In the genomic region with DNA sequence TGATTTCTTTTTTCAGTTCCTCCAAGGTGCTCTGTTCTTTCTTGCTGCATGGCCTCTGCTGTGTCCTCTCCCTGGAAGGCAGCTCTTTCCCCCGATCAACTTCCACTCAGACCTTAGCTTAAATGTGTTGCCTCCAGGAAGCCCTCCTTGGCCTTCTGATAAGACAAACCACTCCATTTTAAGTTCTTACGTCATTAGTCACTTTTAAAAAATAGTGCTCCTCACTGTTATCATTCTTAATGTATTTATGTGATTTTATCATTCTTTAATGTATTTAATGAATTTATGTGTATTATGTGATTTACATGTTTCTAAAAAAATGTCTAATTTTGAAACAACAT, we compare ENCODE assay signal across 16 cellular contexts. TPM values are rescaled to one million over a fixed set of nuclear protein-coding genes. Genes with fewer than 3 reads are reported as not detected.
DNase-seq lines count a peak whose midpoint lies in the region; ATAC-seq and TF ChIP-seq lines count a peak whose summit lies in the region.
"Had no signal": no experiment of that assay in that cellular context is flagged by ENCODE, and none has a peak within 500 bp of the region (broad histone marks: within the 10 kb centered on the region; RNA-seq: fewer than 3 reads in every experiment).

No MANE protein-coding gene starts in this region.

- no peaks in the 10 kb centered on the region for H3K9me2 ChIP-seq in HCT116 (ENCODE audit: insufficient read depth)

- no peaks in the 10 kb centered on the region for H3K36me3 ChIP-seq in HCT116 (ENCODE audit: control insufficient read depth in 1 of 2, insufficient read depth in 2 of 2, low read length in 2 of 2)
- H3K36me3 ChIP-seq in adrenal gland (replicated peaks in 1 of 2), result no peaks in the 10 kb centered on the region
- H3K36me3 ChIP-seq in transverse colon, result no peaks in the 10 kb centered on the region

- H3K9me3 ChIP-seq in HCT116 (ENCODE audit: control insufficient read depth in 1 of 2, insufficient read depth in 1 of 2, low read depth in 1 of 2, low read length in 2 of 2) (no peaks in the 10 kb centered on the region), adrenal gland (replicated peaks in 1 of 3) (no peaks in the 10 kb centered on the region), transverse colon (no peaks in the 10 kb centered on the region)
- H3K9me3 ChIP-seq: mucosa of descending colon had no signal

- peak overlapping the region; percentile 9 for H2AFZ ChIP-seq in HCT116 (ENCODE audit: low read depth, low read length, poor library complexity, severe bottlenecking)

- no peak for TF ChIP-seq EP300 in transverse colon (IDR thresholded peaks at IDR 0.05; ENCODE audit: low read depth)

- H3K27ac ChIP-seq in HCT116 (ENCODE audit: low read depth, low read length) (no peak overlapping the region), adrenal gland (peak overlapping the region; percentile 8 to 83 (median 59)), transverse colon (peak overlapping the region; percentile 38 to 66 (median 58))

- H3K4me2 ChIP-seq in HCT116 (ENCODE audit: low read length), result no peak overlapping the region

- H3K4me3 Mint-ChIP-seq in nephron, result peak overlapping the region in 1 of 3 experiments; percentile 26
- H3K4me3 Mint-ChIP-seq: central memory CD8-positive, alpha-beta T cell; T-cell had no signal

- RAD21 ChIA-PET in HCT116 (lab: Charles Lee; ENCODE audit: low non-redundant PET in 1 of 2, low total read pairs in 2 of 2, uncharacterized antibody in 2 of 2, unreplicated experiment in 2 of 2), result no interaction called here

- peak overlapping the region; percentile 65 to 91 (median 78) for H3K27ac Mint-ChIP-seq in nephron

- H3K4me3 ChIP-seq in HCT116 (replicated peaks in 1 of 2; ENCODE audit: low read depth in 1 of 2, low read length in 2 of 2), result no peak overlapping the region
- H3K4me3 ChIP-seq in adrenal gland, result no peak overlapping the region
- H3K4me3 ChIP-seq in transverse colon, result no peak overlapping the region
- H3K4me3 ChIP-seq: mucosa of descending colon had no signal

- intact Hi-C loops in HCT116 (cut with micrococcal nuclease) (no loop called here), adrenal gland (cut with DNase I) (no loop called here), transverse colon (cut with DNase I; ENCODE audit: low total_unique reads) (loop anchor here (5.0 kb wide), 1 partner anchor 120 kb away; no protein-coding TSS in a partner anchor)

- 16 to 23% (median 20%) methylated on average over 2 of the region's 2 CpGs for WGBS in adrenal gland, 4 donors
- 57 to 71% methylated on average over 2 of the region's 2 CpGs for WGBS in transverse colon (ENCODE audit: low coverage in 1 of 2), 2 donors

- H3K4me1 ChIP-seq in HCT116 (ENCODE audit: control insufficient read depth in 1 of 2, insufficient read depth in 2 of 2, low read length in 2 of 2), result no peaks in the 10 kb centered on the region
- peaks cover 11 to 20% of the 10 kb centered on the region in 2 donors for H3K4me1 ChIP-seq in adrenal gland (replicated peaks in 1 of 2)
- peaks cover 5 to 20% (median 8%) of the 10 kb centered on the region in 4 donors for H3K4me1 ChIP-seq in transverse colon

- H3K79me2 ChIP-seq in HCT116 (ENCODE audit: insufficient read depth, low read length), result no peaks in the 10 kb centered on the region

- CTCF ChIA-PET in HCT116 (lab: Charles Lee), result interaction anchor here (1.3 to 1.4 kb wide), 5 partner anchors 10 to 258 kb away, joined by 4 to 8 read pairs (median 5); no protein-coding TSS in a partner anchor

- BruUV-seq in HCT116 (replicated peaks; lab: Mats Ljungman, UMichigan), result no TSS peak

- TF ChIP-seq POLR2A in HCT116 (IDR thresholded peaks at IDR 0.05; ENCODE audit: borderline replicate concordance, extremely low read depth, insufficient read depth, insufficient read length) (no peak), adrenal gland (IDR thresholded peaks at IDR 0.05) (no peak), transverse colon (IDR thresholded peaks at IDR 0.05) (no peak)

- no peaks in the 10 kb centered on the region for H4K20me1 ChIP-seq in HCT116 (ENCODE audit: insufficient read depth)

- no peak overlapping the region for H3K9ac ChIP-seq in HCT116 (ENCODE audit: low read length)

- no peak for ATAC-seq in HCT116
- ATAC-seq: activated CD4-positive, CD25-positive, alpha-beta regulatory T cell treated with anti-CD3 and anti-CD28 coated beads, Interleukin-2, amount 50 U/mL, for 24 hours had no signal

- H3K27me3 Mint-ChIP-seq in nephron (ENCODE audit: low read depth), result no peaks in the 10 kb centered on the region
- H3K27me3 Mint-ChIP-seq: central memory CD8-positive, alpha-beta T cell had no signal

- TF ChIP-seq CTCF in HCT116 (IDR thresholded peaks at IDR 0.05 in 2 of 3, conservative IDR thresholded peaks at IDR 0.05 in 1 of 3; ENCODE audit: borderline replicate concordance in 1 of 3, insufficient read depth in 1 of 3, low read depth in 2 of 3, low read length in 2 of 3) (no peak), adrenal gland (IDR thresholded peaks at IDR 0.05) (no peak), nephron (IDR thresholded peaks at IDR 0.05; ENCODE audit: unreplicated experiment in 3 of 3) (no peak), transverse colon (IDR thresholded peaks at IDR 0.05) (no peak)

- peaks cover 29% of the 10 kb centered on the region for H3K4me1 Mint-ChIP-seq in nephron

- no peaks in the 10 kb centered on the region for H3K9me3 Mint-ChIP-seq in nephron
- H3K9me3 Mint-ChIP-seq: activated naive CD8-positive, alpha-beta T cell treated with anti-CD3 and anti-CD28 coated beads, Interleukin-2, amount 10 ng/mL, durations not matched to agents 7 days and 5 days; central memory CD8-positive, alpha-beta T cell; T-cell had no signal

- H3K27me3 ChIP-seq in HCT116 (ENCODE audit: insufficient read depth, low read length), result no peaks in the 10 kb centered on the region
- H3K27me3 ChIP-seq in adrenal gland, result no peaks in the 10 kb centered on the region
- no peaks in the 10 kb centered on the region for H3K27me3 ChIP-seq in transverse colon

- H3K36me3 Mint-ChIP-seq in nephron (ENCODE audit: low read depth), result no peaks in the 10 kb centered on the region
- H3K36me3 Mint-ChIP-seq: activated naive CD8-positive, alpha-beta T cell treated with anti-CD3 and anti-CD28 coated beads, Interleukin-2, amount 10 ng/mL, durations not matched to agents 7 days and 5 days; T-cell had no signal

- DNase-seq in HCT116 (ENCODE audit: low read depth, low spot score), result no peak
- DNase-seq in adrenal gland, result no peak
- no peak for DNase-seq in transverse colon
- DNase-seq in AML-193 (lab: John Stamatoyannopoulos, UW), result no peak
- no peak for DNase-seq in ACHN
- no peak for DNase-seq in KG1 (lab: John Stamatoyannopoulos, UW)
- DNase-seq in activated naive CD4-positive, alpha-beta T cell treated with Interleukin-2 at 50 U/mL for 16 hours, result no peak
- DNase-seq: activated naive CD8-positive, alpha-beta T cell treated with anti-CD3 and anti-CD28 coated beads, Interleukin-2, amount 10 ng/mL, durations not matched to agents 7 days and 5 days; kidney; NCI-H1105 treated with DMSO at 0.1 percent for 48 hours had no signal

- no peak for TF ChIP-seq RAD21 in HCT116 (IDR thresholded peaks at IDR 0.05; ENCODE audit: low read depth)

- in situ Hi-C loops in transverse colon (cut with MboI; ENCODE audit: low pct_ligation_motif_present in 1 of 4, low pct_unique_long_range_greater_than_20kb in 1 of 4, low sequenced_read_pairs in 3 of 4), result loop anchor here in 3 of 4 donors (5.0 to 10.0 kb wide), 3 partner anchors 105 to 258 kb away; no protein-coding TSS in a partner anchor
- in situ Hi-C loops in ACHN (cut with HindIII; ENCODE audit: low pct_ligation_motif_present, low pct_unique_long_range_greater_than_20kb, low sequenced_read_pairs), result no loop called here

- POLR2A ChIA-PET in HCT116 (lab: Charles Lee), result no interaction called here

TF ChIP-seq in HCT116, 20 proteins besides CTCF, POLR2A, EP300 and RAD21 (continues in another document):
- no peak for TF ChIP-seq POLR2AphosphoS5 (IDR thresholded peaks at IDR 0.05; ENCODE audit: low read depth, low read length)
- TF ChIP-seq EZH2 (IDR thresholded peaks at IDR 0.05), result no peak
- TF ChIP-seq SRF (IDR thresholded peaks at IDR 0.05; ENCODE audit: low read depth), result no peak
- TF ChIP-seq, protein P1, sequence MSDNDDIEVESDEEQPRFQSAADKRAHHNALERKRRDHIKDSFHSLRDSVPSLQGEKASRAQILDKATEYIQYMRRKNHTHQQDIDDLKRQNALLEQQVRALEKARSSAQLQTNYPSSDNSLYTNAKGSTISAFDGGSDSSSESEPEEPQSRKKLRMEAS (IDR thresholded peaks at IDR 0.05), result no peak
- no peak for TF ChIP-seq EZH2phosphoT487 (IDR thresholded peaks at IDR 0.05; ENCODE audit: borderline replicate concordance)
- TF ChIP-seq ZNF274 (IDR thresholded peaks at IDR 0.05; ENCODE audit: low read depth, low read length), result no peak
- TF ChIP-seq TCF7L2 (IDR thresholded peaks at IDR 0.05; ENCODE audit: borderline replicate concordance, extremely low read depth, insufficient read depth, insufficient read length), result no peak
- TF ChIP-seq, protein P2, sequence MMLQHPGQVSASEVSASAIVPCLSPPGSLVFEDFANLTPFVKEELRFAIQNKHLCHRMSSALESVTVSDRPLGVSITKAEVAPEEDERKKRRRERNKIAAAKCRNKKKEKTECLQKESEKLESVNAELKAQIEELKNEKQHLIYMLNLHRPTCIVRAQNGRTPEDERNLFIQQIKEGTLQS (IDR thresholded peaks at IDR 0.05), result no peak
- TF ChIP-seq EGR1 (IDR thresholded peaks at IDR 0.05; ENCODE audit: low read depth), result no peak
- no peak for TF ChIP-seq SP1 (IDR thresholded peaks at IDR 0.05; ENCODE audit: low read depth)
- no peak for TF ChIP-seq ELF1 (IDR thresholded peaks at IDR 0.05; ENCODE audit: borderline replicate concordance, low read depth)
- no peak for TF ChIP-seq SIN3A (IDR thresholded peaks at IDR 0.05; ENCODE audit: low read depth)

RNA-seq across cellular contexts. Expression of gene MANBAL, which starts 12.2 kb away (rescaled TPM):
- 47.9 TPM for total RNA-seq in HCT116 (2021; ENCODE audit: unreplicated experiment)
- 80.8 and 84.5 TPM in 2 replicates for polyA plus RNA-seq in HCT116 (2012)
- total RNA-seq in adrenal gland, result 100 to 1,000 TPM in 1 of 8 donors, 10 to 100 TPM in 7; 13.9 to 364 (median 54.8) TPM
- polyA plus RNA-seq in adrenal gland, result 100 to 1,000 TPM in 1 of 3 donors, 10 to 100 TPM in 2; 53.7 to 101 (median 67.3) TPM
- 10 to 100 TPM in 3 of 4 donors, 1 to 10 TPM in 1; 8.8 to 31.4 (median 21.3) TPM for total RNA-seq in transverse colon

RNA-seq across cellular contexts. Expression of gene GHRH, which starts 15.6 kb away (rescaled TPM):
- total RNA-seq in HCT116 (2021; ENCODE audit: unreplicated experiment) (not detected), adrenal gland (not detected), transverse colon (not detected)
- polyA plus RNA-seq in HCT116 (2012), result not detected in 2 replicates
- 10 to 100 TPM in 1 of 3 donors, under 1 TPM in 1, not detected in 1; 0.91 to 26.1 TPM for polyA plus RNA-seq in adrenal gland
- total RNA-seq: activated naive CD8-positive, alpha-beta T cell treated with anti-CD3 and anti-CD28 coated beads, Interleukin-2, amount 10 ng/mL, durations not matched to agents 7 days and 5 days; kidney; mucosa of descending colon; pulmonary artery endothelial cell; T-cell had no signal
